17 cellular contexts compared by ENCODE assay signal in the genomic region with DNA sequence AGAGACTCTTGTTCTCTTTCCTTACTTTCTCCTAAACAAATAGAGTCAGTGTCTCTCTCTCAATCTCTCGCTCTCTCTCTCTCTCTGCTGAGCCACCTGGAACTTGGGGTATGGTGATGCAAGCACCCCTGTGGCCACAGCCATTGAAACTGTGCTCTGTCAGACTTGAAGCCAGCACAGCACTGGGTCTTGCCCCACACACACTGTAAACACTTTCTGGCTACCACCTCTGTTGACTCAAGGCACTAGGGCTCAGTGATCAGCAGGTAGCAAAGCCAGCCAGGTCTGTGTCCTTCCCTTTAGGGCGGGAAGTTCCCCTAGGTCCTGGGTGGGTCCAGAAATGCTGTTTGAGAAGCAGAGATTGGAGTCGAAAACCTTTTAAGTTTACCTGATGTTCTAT.
"Had no signal": no experiment of that assay in that cellular context is flagged by ENCODE, and none has a peak within 500 bp of the region (broad histone marks: within the 10 kb centered on the region; RNA-seq: fewer than 3 reads in every experiment).

No MANE protein-coding gene starts in this region.

- H3K36me3 Mint-ChIP-seq: naive thymus-derived CD8-positive, alpha-beta T cell; type B pancreatic cell had no signal

- H3K36me3 ChIP-seq: gastroesophageal sphincter, ovary, suprapubic skin, thyroid gland, uterus had no signal

- H3K27me3 ChIP-seq: gastroesophageal sphincter, ovary, suprapubic skin, thyroid gland, uterus had no signal

- H3K4me3 ChIP-seq: coronary artery, gastroesophageal sphincter, ovary, smooth muscle cell, suprapubic skin, thyroid gland, uterus had no signal

- H3K9me3 ChIP-seq: gastroesophageal sphincter, ovary, thyroid gland, uterus had no signal

- FAIRE-seq: kidney had no signal

- H3K9me3 Mint-ChIP-seq: type B pancreatic cell had no signal

- ATAC-seq: gastroesophageal sphincter; left colon; naive thymus-derived CD8-positive, alpha-beta T cell; right cardiac atrium; stimulated activated naive CD8-positive, alpha-beta T cell treated with anti-CD3 and anti-CD28 coated beads, Interleukin-15, Interleukin-2, amounts not matched to agents 100 U/mL and 50 U/mL, for 24 hours had no signal

- H3K4me1 ChIP-seq: gastroesophageal sphincter, suprapubic skin, thyroid gland, uterus had no signal

- H3K4me3 Mint-ChIP-seq: naive thymus-derived CD8-positive, alpha-beta T cell; type B pancreatic cell had no signal

- H3K27ac ChIP-seq: coronary artery, gastroesophageal sphincter, ovary, suprapubic skin, thyroid gland, uterus had no signal

- H3K4me1 Mint-ChIP-seq: naive thymus-derived CD8-positive, alpha-beta T cell had no signal

- H3K27ac Mint-ChIP-seq: naive thymus-derived CD8-positive, alpha-beta T cell; type B pancreatic cell had no signal

- H3K27me3 Mint-ChIP-seq: naive thymus-derived CD8-positive, alpha-beta T cell had no signal

- DNase-seq: effector CD4-positive, alpha-beta T cell; kidney; left colon; mesendoderm; naive thymus-derived CD8-positive, alpha-beta T cell; nucleus accumbens; ovary; right cardiac atrium; stimulated activated CD4-positive, alpha-beta T cell treated with anti-CD3 and anti-CD28 coated beads, Interleukin-2, amount 100 ng/mL, for 48 hours; stimulated activated naive CD8-positive, alpha-beta T cell treated with anti-CD3 and anti-CD28 coated beads, Interleukin-15, Interleukin-2, amounts not matched to agents 100 U/mL and 50 U/mL, for 24 hours; thyroid gland; uterus had no signal
